In the genomic region with DNA sequence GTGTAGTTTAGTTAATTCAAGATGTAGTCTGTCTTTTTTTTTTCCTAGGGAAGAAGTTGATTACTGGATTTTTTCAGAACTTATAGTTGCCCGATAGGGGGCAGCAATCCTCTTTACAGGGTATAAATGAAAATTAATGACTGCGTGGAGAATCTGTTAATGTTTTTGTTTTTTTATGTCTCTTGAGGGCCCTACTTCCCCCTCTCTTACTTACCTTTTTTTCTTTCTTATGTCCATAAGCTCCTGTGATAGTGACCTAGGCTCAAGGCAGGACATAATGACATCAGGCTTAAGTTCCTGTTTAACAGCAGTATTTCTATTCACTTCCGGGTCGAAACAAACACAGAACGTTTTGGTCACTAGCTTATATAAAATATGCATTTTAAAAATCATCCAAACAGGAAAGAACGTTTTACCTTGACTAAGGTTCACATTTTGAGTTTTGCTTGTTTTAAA, we compare ENCODE assay signal across 1 cellular context.
TF ChIP-seq lines count a peak whose summit lies in the region.

No MANE protein-coding gene starts in this region.

TF ChIP-seq in GM12878, 131 proteins besides CTCF, POLR2A, EP300 and RAD21 (continues in another document):
- TF ChIP-seq CBFB (IDR thresholded peaks at IDR 0.05; ENCODE audit: low read depth) (no peak), SMAD5 (IDR thresholded peaks at IDR 0.05; ENCODE audit: low read depth) (no peak), RFX5 (IDR thresholded peaks at IDR 0.05; ENCODE audit: low read depth, low read length) (no peak), SIN3A (IDR thresholded peaks at IDR 0.05; ENCODE audit: low read depth, low read length) (no peak), FOS (IDR thresholded peaks at IDR 0.05; ENCODE audit: borderline replicate concordance, extremely low read depth, insufficient read length) (no peak), ZNF384 (IDR thresholded peaks at IDR 0.05; ENCODE audit: borderline replicate concordance, low read depth, low read length) (peak; percentile 73), FOXK2 (IDR thresholded peaks at IDR 0.05) (no peak), TARDBP (IDR thresholded peaks at IDR 0.05; ENCODE audit: borderline replicate concordance) (no peak), ZNF622 (IDR thresholded peaks at IDR 0.05) (no peak), STAT3 (IDR thresholded peaks at IDR 0.05; ENCODE audit: low read depth, low read length) (no peak), ZZZ3 (IDR thresholded peaks at IDR 0.05; ENCODE audit: control insufficient read depth, insufficient read length, low read depth) (no peak), PAX8 (IDR thresholded peaks at IDR 0.05) (no peak), TBL1XR1 (IDR thresholded peaks at IDR 0.05; ENCODE audit: low read depth, low read length) (no peak), E2F8 (IDR thresholded peaks at IDR 0.05; ENCODE audit: low read depth, partially characterized antibody) (no peak), NFYA (IDR thresholded peaks at IDR 0.05; ENCODE audit: borderline replicate concordance, low read depth, low read length) (no peak), ZBED1 (IDR thresholded peaks at IDR 0.05; ENCODE audit: borderline replicate concordance) (no peak), MYC (IDR thresholded peaks at IDR 0.05; ENCODE audit: insufficient read depth, insufficient read length, insufficient replicate concordance, low read length, severe bottlenecking) (no peak), RUNX3 (IDR thresholded peaks at IDR 0.05; ENCODE audit: low read length) (no peak), HDAC6 (IDR thresholded peaks at IDR 0.05; ENCODE audit: unreplicated experiment) (no peak), ZSCAN29 (IDR thresholded peaks at IDR 0.05) (no peak), SREBF2 (IDR thresholded peaks at IDR 0.05; ENCODE audit: low read length) (no peak), SMC3 (IDR thresholded peaks at IDR 0.05; ENCODE audit: borderline replicate concordance, low read length) (peak; percentile 52; the same call in 1 of the 2 replicates), HDGF (IDR thresholded peaks at IDR 0.05) (no peak), TAF1 (IDR thresholded peaks at IDR 0.05; ENCODE audit: borderline replicate concordance, low read depth, low read length) (no peak), BRCA1 (IDR thresholded peaks at IDR 0.05; ENCODE audit: low read depth, low read length) (no peak), CREM (IDR thresholded peaks at IDR 0.05; ENCODE audit: low read depth) (no peak), MYB (IDR thresholded peaks at IDR 0.05; ENCODE audit: borderline replicate concordance, low read depth, low read length) (no peak), TCF7 (IDR thresholded peaks at IDR 0.05; ENCODE audit: borderline replicate concordance) (no peak), MEF2B (IDR thresholded peaks at IDR 0.05; ENCODE audit: partially characterized antibody, poor library complexity, severe bottlenecking) (no peak), PBX3 (IDR thresholded peaks at IDR 0.05; ENCODE audit: insufficient replicate concordance, low read depth, low read length) (no peak), POU2F2 (IDR thresholded peaks at IDR 0.05; ENCODE audit: borderline replicate concordance, low read depth, low read length) (no peak), PML (IDR thresholded peaks at IDR 0.05; ENCODE audit: low read length) (no peak), NBN (IDR thresholded peaks at IDR 0.05) (0 out of 2 replicates have a peak, but pooled peaks have one; percentile 26), KLF5 (IDR thresholded peaks at IDR 0.05; ENCODE audit: partially characterized antibody) (no peak), SUZ12 (IDR thresholded peaks at IDR 0.05; ENCODE audit: unreplicated experiment) (no peak), ZBTB40 (IDR thresholded peaks at IDR 0.05; ENCODE audit: borderline replicate concordance) (peak; percentile 52; the same call in 1 of the 2 replicates), BACH1 (IDR thresholded peaks at IDR 0.05; ENCODE audit: borderline replicate concordance) (no peak), NR2C1 (IDR thresholded peaks at IDR 0.05) (peak; percentile 87), CHD2 (IDR thresholded peaks at IDR 0.05; ENCODE audit: borderline replicate concordance, low read depth, low read length) (no peak), JUND (IDR thresholded peaks at IDR 0.05; ENCODE audit: low read depth, low read length) (no peak), ZBTB33 (IDR thresholded peaks at IDR 0.05) (no peak), MAX (IDR thresholded peaks at IDR 0.05; ENCODE audit: low read depth, low read length) (no peak)
- TF ChIP-seq, protein P1, sequence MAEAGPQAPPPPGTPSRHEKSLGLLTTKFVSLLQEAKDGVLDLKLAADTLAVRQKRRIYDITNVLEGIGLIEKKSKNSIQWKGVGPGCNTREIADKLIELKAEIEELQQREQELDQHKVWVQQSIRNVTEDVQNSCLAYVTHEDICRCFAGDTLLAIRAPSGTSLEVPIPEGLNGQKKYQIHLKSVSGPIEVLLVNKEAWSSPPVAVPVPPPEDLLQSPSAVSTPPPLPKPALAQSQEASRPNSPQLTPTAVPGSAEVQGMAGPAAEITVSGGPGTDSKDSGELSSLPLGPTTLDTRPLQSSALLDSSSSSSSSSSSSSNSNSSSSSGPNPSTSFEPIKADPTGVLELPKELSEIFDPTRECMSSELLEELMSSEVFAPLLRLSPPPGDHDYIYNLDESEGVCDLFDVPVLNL (IDR thresholded peaks at IDR 0.05; ENCODE audit: low read depth, low read length) = no peak
- TF ChIP-seq, protein P2, sequence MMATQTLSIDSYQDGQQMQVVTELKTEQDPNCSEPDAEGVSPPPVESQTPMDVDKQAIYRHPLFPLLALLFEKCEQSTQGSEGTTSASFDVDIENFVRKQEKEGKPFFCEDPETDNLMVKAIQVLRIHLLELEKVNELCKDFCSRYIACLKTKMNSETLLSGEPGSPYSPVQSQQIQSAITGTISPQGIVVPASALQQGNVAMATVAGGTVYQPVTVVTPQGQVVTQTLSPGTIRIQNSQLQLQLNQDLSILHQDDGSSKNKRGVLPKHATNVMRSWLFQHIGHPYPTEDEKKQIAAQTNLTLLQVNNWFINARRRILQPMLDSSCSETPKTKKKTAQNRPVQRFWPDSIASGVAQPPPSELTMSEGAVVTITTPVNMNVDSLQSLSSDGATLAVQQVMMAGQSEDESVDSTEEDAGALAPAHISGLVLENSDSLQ (IDR thresholded peaks at IDR 0.05) = no peak
- TF ChIP-seq, protein P3, sequence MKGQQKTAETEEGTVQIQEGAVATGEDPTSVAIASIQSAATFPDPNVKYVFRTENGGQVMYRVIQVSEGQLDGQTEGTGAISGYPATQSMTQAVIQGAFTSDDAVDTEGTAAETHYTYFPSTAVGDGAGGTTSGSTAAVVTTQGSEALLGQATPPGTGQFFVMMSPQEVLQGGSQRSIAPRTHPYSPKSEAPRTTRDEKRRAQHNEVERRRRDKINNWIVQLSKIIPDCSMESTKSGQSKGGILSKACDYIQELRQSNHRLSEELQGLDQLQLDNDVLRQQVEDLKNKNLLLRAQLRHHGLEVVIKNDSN (IDR thresholded peaks at IDR 0.05; ENCODE audit: borderline replicate concordance, extremely low read length, insufficient read depth, low read depth, low read length) = no peak
- TF ChIP-seq, protein P4, sequence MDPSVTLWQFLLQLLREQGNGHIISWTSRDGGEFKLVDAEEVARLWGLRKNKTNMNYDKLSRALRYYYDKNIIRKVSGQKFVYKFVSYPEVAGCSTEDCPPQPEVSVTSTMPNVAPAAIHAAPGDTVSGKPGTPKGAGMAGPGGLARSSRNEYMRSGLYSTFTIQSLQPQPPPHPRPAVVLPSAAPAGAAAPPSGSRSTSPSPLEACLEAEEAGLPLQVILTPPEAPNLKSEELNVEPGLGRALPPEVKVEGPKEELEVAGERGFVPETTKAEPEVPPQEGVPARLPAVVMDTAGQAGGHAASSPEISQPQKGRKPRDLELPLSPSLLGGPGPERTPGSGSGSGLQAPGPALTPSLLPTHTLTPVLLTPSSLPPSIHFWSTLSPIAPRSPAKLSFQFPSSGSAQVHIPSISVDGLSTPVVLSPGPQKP (IDR thresholded peaks at IDR 0.05; ENCODE audit: low read depth, low read length) = no peak
